ENCODE assay signal across 8 cellular contexts in genomic region chr6:107114213-107114871, GRCh38. TPM values are rescaled to one million over a fixed set of nuclear protein-coding genes. Genes with fewer than 3 reads are reported as not detected.
DNase-seq lines count a peak whose midpoint lies in the region; TF ChIP-seq lines count a peak whose summit lies in the region.

No MANE protein-coding gene starts in this region.

- H4K20me1 ChIP-seq in GM23248 (ENCODE audit: insufficient read depth) (no peaks in the 10 kb centered on the region), osteoblast (ENCODE audit: insufficient read depth, low read length) (no peaks in the 10 kb centered on the region)

- TF ChIP-seq POLR2A in thyroid gland (IDR thresholded peaks at IDR 0.05) = peak in 1 of 2 donors; percentile 18

- peak overlapping the region; percentile 79 for H3K4me3 Mint-ChIP-seq in activated naive CD4-positive, alpha-beta T cell treated with anti-CD3 and anti-CD28 coated beads, Interleukin-2, amount 50 U/mL, for 24 hours

- WGBS in GM23248 (ENCODE audit: low coverage in 1 of 2, low lambda C conversion rate in 2 of 2, missing lambda C conversion rate in 2 of 2), 2 experiments = 0 to 1% methylated on average over 23 to 52 of the region's 104 CpGs
- WGBS in thyroid gland, 2 donors = 0% methylated on average over 3 to 10 of the region's 104 CpGs

- no peaks in the 10 kb centered on the region for H3K9me3 Mint-ChIP-seq in activated naive CD4-positive, alpha-beta T cell treated with anti-CD3 and anti-CD28 coated beads, Interleukin-2, amount 50 U/mL, for 24 hours

- TF ChIP-seq CTCF in osteoblast (IDR thresholded peaks at IDR 0.05; ENCODE audit: extremely low read depth, low read depth, low read length) (peak; percentile 52), thyroid gland (IDR thresholded peaks at IDR 0.05) (peak in 5 of 6 experiments; percentile 53 to 97 (median 86))

- H3K4me3 ChIP-seq in GM23248 = peak overlapping the region; percentile 48
- peak overlapping the region; percentile 68 for H3K4me3 ChIP-seq in osteoblast (ENCODE audit: insufficient read depth, low read length)
- peak overlapping the region in 2 of 3 donors; percentile 26 to 53 for H3K4me3 ChIP-seq in thyroid gland (replicated peaks in 1 of 3)

- intact Hi-C loops in thyroid gland (cut with DNase I) = no loop called here

- no peaks in the 10 kb centered on the region for H3K9me3 ChIP-seq in GM23248 (ENCODE audit: low read depth)
- no peaks in the 10 kb centered on the region for H3K9me3 ChIP-seq in osteoblast (ENCODE audit: low read depth, low read length)
- H3K9me3 ChIP-seq in thyroid gland = no peaks in the 10 kb centered on the region

- H3K27me3 Mint-ChIP-seq in activated naive CD4-positive, alpha-beta T cell treated with anti-CD3 and anti-CD28 coated beads, Interleukin-2, amount 50 U/mL, for 24 hours = peaks cover 6% of the 10 kb centered on the region

- H3K27ac ChIP-seq in GM23248 (peak overlapping the region; percentile 22; the same call in 1 of the 2 replicates), osteoblast (ENCODE audit: low read depth, low read length) (no peak overlapping the region), thyroid gland (peak overlapping the region in 2 of 3 donors; percentile 38 to 78)

- peaks cover 11% of the 10 kb centered on the region; the same call in 1 of the 2 replicates for H3K4me1 ChIP-seq in GM23248 (ENCODE audit: insufficient read depth)
- H3K4me1 ChIP-seq in osteoblast (ENCODE audit: insufficient read depth, low read length) = peaks cover 12% of the 10 kb centered on the region
- peaks cover 6% of the 10 kb centered on the region in 2 donors for H3K4me1 ChIP-seq in thyroid gland

- no peaks in the 10 kb centered on the region for H3K79me2 ChIP-seq in GM23248 (ENCODE audit: insufficient read depth)
- H3K79me2 ChIP-seq in osteoblast (ENCODE audit: insufficient read depth, low read length) = no peaks in the 10 kb centered on the region

- peak overlapping the region; percentile 33 for H3K27ac Mint-ChIP-seq in activated naive CD4-positive, alpha-beta T cell treated with anti-CD3 and anti-CD28 coated beads, Interleukin-2, amount 50 U/mL, for 24 hours

- DNase-seq in G401 (ENCODE audit: low spot score) (peak; percentile 81), GM23248 (peak; percentile 98), LHCN-M2 (ENCODE audit: low read depth) (peak; percentile 76), SK-N-DZ (ENCODE audit: low spot score) (peak; percentile 84), glomerular visceral epithelial cell (ENCODE audit: extremely low spot score) (peak; percentile 91), osteoblast (ENCODE audit: insufficient read length, low spot score, missing footprints) (peak; percentile 99), thyroid gland (peak; percentile 90)

- H3K4me1 Mint-ChIP-seq in activated naive CD4-positive, alpha-beta T cell treated with anti-CD3 and anti-CD28 coated beads, Interleukin-2, amount 50 U/mL, for 24 hours = peaks cover 20% of the 10 kb centered on the region

- peaks cover 2% of the 10 kb centered on the region for H3K36me3 Mint-ChIP-seq in activated naive CD4-positive, alpha-beta T cell treated with anti-CD3 and anti-CD28 coated beads, Interleukin-2, amount 50 U/mL, for 24 hours

- H3K4me2 ChIP-seq in GM23248 (ENCODE audit: unreplicated experiment) (peak overlapping the region; percentile 72), osteoblast (ENCODE audit: insufficient read depth, low read length) (peak overlapping the region; percentile 69)

- H3F3A ChIP-seq in GM23248 (ENCODE audit: insufficient read depth) = peaks cover 12% of the 10 kb centered on the region

- H3K9me2 ChIP-seq in GM23248 (ENCODE audit: insufficient read depth) = no peaks in the 10 kb centered on the region

- H3K27me3 ChIP-seq in GM23248 (replicated peaks; ENCODE audit: insufficient read depth) = peaks cover 14% of the 10 kb centered on the region
- H3K27me3 ChIP-seq in osteoblast (ENCODE audit: insufficient read depth, low read length) = peaks cover 22% of the 10 kb centered on the region
- H3K27me3 ChIP-seq in thyroid gland = no peaks in the 10 kb centered on the region

- H3K9ac ChIP-seq in GM23248 = peak overlapping the region; percentile 56

- H2AFZ ChIP-seq in GM23248 = peak overlapping the region; percentile 57
- H2AFZ ChIP-seq in osteoblast (ENCODE audit: low read length) = peak overlapping the region; percentile 38

- H3K36me3 ChIP-seq in GM23248 (ENCODE audit: low read depth) = no peaks in the 10 kb centered on the region
- H3K36me3 ChIP-seq in osteoblast (ENCODE audit: insufficient read depth, low read length) = no peaks in the 10 kb centered on the region
- no peaks in the 10 kb centered on the region for H3K36me3 ChIP-seq in thyroid gland

- in situ Hi-C loops in G401 (cut with HindIII; ENCODE audit: low sequenced_read_pairs) = no loop called here
- in situ Hi-C loops in GM23248 (cut with MboI) = no loop called here

RNA-seq across cellular contexts. Expression of gene BEND3, which starts 1.0 kb away (rescaled TPM):
- 4.7 and 6.9 TPM in 2 replicates for total RNA-seq in G401 (2014; rRNA removed; shearing (Covaris generic))
- 1.8 and 2.7 TPM in 2 replicates for total RNA-seq in GM23248 (2014; rRNA removed; shearing (Covaris generic))
- polyA plus RNA-seq in GM23248 (2016; fragmentation: Nextera tagmentation; extraction: Ambion mirVana) = 1.0 and 1.4 TPM in 2 replicates
- 2.9 and 3.3 TPM in 2 replicates for total RNA-seq in LHCN-M2 (2014; rRNA removed)
- polyA plus RNA-seq in LHCN-M2 (2012) = 1.4 TPM
- 6.8 and 7.4 TPM in 2 replicates for polyA plus RNA-seq in SK-N-DZ (2014; cell fraction: cytosol; rRNA removed)
- polyA plus RNA-seq in SK-N-DZ (2014; cell fraction: nucleus; rRNA removed) = 6.6 and 11.9 TPM in 2 replicates
- total RNA-seq in osteoblast = 3.2 and 3.6 TPM in 2 replicates
- total RNA-seq in thyroid gland = 1 to 10 TPM; 2.5 to 5.9 (median 2.7) TPM
